1 cellular context compared by ENCODE assay signal in the genomic region with DNA sequence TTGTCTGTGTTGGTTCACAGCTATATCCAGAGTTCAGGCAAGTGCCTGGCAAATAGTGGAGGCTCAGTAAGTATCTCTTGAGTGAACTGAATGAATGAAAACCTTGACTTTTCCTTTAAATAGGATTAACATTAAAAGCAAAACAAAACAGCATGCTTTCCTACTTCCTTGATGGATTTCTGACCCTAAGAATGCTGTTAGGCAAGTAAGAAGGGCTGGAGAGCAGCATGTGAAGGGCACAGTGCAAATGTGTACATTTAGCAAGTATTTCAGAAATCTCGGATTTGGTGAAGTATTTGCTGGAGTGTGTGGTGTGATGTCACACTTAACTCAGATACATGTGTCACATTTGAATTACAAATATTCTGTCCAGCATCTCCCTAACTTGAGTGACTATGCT.
TF ChIP-seq lines count a peak whose summit lies in the region.

No MANE protein-coding gene starts in this region.

TF ChIP-seq in GM23338, 12 proteins besides CTCF, POLR2A, EP300 and RAD21 (continued from another document):
- TF ChIP-seq, protein P1, sequence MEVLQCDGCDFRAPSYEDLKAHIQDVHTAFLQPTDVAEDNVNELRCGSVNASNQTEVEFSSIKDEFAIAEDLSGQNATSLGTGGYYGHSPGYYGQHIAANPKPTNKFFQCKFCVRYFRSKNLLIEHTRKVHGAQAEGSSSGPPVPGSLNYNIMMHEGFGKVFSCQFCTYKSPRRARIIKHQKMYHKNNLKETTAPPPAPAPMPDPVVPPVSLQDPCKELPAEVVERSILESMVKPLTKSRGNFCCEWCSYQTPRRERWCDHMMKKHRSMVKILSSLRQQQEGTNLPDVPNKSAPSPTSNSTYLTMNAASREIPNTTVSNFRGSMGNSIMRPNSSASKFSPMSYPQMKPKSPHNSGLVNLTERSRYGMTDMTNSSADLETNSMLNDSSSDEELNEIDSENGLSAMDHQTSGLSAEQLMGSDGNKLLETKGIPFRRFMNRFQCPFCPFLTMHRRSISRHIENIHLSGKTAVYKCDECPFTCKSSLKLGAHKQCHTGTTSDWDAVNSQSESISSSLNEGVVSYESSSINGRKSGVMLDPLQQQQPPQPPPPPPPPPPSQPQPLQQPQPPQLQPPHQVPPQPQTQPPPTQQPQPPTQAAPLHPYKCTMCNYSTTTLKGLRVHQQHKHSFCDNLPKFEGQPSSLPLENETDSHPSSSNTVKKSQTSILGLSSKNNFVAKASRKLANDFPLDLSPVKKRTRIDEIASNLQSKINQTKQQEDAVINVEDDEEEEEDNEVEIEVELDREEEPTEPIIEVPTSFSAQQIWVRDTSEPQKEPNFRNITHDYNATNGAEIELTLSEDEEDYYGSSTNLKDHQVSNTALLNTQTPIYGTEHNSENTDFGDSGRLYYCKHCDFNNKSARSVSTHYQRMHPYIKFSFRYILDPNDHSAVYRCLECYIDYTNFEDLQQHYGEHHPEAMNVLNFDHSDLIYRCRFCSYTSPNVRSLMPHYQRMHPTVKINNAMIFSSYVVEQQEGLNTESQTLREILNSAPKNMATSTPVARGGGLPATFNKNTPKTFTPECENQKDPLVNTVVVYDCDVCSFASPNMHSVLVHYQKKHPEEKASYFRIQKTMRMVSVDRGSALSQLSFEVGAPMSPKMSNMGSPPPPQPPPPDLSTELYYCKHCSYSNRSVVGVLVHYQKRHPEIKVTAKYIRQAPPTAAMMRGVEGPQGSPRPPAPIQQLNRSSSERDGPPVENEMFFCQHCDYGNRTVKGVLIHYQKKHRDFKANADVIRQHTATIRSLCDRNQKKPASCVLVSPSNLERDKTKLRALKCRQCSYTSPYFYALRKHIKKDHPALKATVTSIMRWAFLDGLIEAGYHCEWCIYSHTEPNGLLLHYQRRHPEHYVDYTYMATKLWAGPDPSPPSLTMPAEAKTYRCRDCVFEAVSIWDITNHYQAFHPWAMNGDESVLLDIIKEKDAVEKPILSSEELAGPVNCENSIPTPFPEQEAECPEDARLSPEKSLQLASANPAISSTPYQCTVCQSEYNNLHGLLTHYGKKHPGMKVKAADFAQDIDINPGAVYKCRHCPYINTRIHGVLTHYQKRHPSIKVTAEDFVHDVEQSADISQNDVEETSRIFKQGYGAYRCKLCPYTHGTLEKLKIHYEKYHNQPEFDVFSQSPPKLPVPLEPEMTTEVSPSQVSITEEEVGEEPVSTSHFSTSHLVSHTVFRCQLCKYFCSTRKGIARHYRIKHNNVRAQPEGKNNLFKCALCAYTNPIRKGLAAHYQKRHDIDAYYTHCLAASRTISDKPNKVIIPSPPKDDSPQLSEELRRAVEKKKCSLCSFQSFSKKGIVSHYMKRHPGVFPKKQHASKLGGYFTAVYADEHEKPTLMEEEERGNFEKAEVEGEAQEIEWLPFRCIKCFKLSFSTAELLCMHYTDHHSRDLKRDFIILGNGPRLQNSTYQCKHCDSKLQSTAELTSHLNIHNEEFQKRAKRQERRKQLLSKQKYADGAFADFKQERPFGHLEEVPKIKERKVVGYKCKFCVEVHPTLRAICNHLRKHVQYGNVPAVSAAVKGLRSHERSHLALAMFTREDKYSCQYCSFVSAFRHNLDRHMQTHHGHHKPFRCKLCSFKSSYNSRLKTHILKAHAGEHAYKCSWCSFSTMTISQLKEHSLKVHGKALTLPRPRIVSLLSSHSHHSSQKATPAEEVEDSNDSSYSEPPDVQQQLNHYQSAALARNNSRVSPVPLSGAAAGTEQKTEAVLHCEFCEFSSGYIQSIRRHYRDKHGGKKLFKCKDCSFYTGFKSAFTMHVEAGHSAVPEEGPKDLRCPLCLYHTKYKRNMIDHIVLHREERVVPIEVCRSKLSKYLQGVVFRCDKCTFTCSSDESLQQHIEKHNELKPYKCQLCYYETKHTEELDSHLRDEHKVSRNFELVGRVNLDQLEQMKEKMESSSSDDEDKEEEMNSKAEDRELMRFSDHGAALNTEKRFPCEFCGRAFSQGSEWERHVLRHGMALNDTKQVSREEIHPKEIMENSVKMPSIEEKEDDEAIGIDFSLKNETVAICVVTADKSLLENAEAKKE (CRISPR knock-in tag; IDR thresholded peaks at IDR 0.05), result no peak
- TF ChIP-seq CREB1 (CRISPR knock-in tag; IDR thresholded peaks at IDR 0.05; ENCODE audit: low read depth) (no peak), ZNF114 (CRISPR knock-in tag; IDR thresholded peaks at IDR 0.05) (no peak), ZNF331 (CRISPR knock-in tag; IDR thresholded peaks at IDR 0.05; ENCODE audit: low read depth) (no peak), REST (IDR thresholded peaks at IDR 0.05; ENCODE audit: unreplicated experiment) (no peak), NANOG (IDR thresholded peaks at IDR 0.05; ENCODE audit: borderline replicate concordance) (no peak), EZH2 (IDR thresholded peaks at IDR 0.05; ENCODE audit: low read depth, unreplicated experiment) (no peak), STAT1 (IDR thresholded peaks at IDR 0.05; ENCODE audit: unreplicated experiment) (no peak), JUNB (IDR thresholded peaks at IDR 0.05; ENCODE audit: unreplicated experiment) (no peak)
